ENCODE assay signal across 23 cellular contexts in genomic region chr2:160362521-160362920, GRCh38.
"Had no signal": no experiment of that assay in that cellular context is flagged by ENCODE, and none has a peak within 500 bp of the region (broad histone marks: within the 10 kb centered on the region; RNA-seq: fewer than 3 reads in every experiment).

No MANE protein-coding gene starts in this region.

- H3K27me3 ChIP-seq: brain microvascular endothelial cell, cardiac muscle cell, SJSA1 had no signal

- H3K27ac Mint-ChIP-seq: activated CD8-positive, alpha-beta T cell treated with anti-CD3 and anti-CD28 coated beads for 36 hours; activated T-helper 1 cell treated with anti-CD3 and anti-CD28 coated beads, Interleukin-12 subunit alpha, Interleukin-12 subunit beta, Interleukin-2, Interleukin-4 antibody, amounts not matched to agents 30 ng/mL and 10 ng/mL and 1 ng/mL, durations not matched to agents 14 hours and 24 hours and 36 hours had no signal

- H3K27me3 Mint-ChIP-seq: activated CD8-positive, alpha-beta T cell treated with anti-CD3 and anti-CD28 coated beads for 36 hours; activated naive CD4-positive, alpha-beta T cell treated with anti-CD3 and anti-CD28 coated beads, Interleukin-2, amount 50 U/mL, for 24 hours had no signal

- DNase-seq: activated CD4-positive, alpha-beta T cell treated with anti-CD3 and anti-CD28 coated beads for 4 hours; activated CD8-positive, alpha-beta memory T cell treated with anti-CD3 and anti-CD28 coated beads, Interleukin-2, amount 50 U/mL, for 4 hours; activated CD8-positive, alpha-beta T cell treated with anti-CD3 and anti-CD28 coated beads for 36 hours; activated effector memory CD4-positive, alpha-beta T cell treated with Interleukin-2 at 50 U/mL for 16 hours; activated naive CD4-positive, alpha-beta T cell; activated T-cell treated with anti-CD3 and anti-CD28 coated beads, Interleukin-2, amount 50 U/mL, for 1 hour; brain microvascular endothelial cell; MM.1S; NCI-H1105 treated with DMSO at 0.1 percent for 48 hours; NCI-H1436 treated with DMSO at 0.1 percent for 48 hours; NCI-H187; NCI-H2081; NCI-H510A treated with DMSO at 0.1 percent for 48 hours; NCI-H69; PC-3; SHP77; SW 1271 had no signal

- H3K27ac ChIP-seq: brain microvascular endothelial cell, cardiac muscle cell, SJSA1 had no signal

- H3K9me3 Mint-ChIP-seq: activated CD8-positive, alpha-beta T cell treated with anti-CD3 and anti-CD28 coated beads for 36 hours; activated naive CD4-positive, alpha-beta T cell treated with anti-CD3 and anti-CD28 coated beads, Interleukin-2, amount 50 U/mL, for 24 hours; activated T-helper 1 cell treated with anti-CD3 and anti-CD28 coated beads, Interleukin-12 subunit alpha, Interleukin-12 subunit beta, Interleukin-2, Interleukin-4 antibody, amounts not matched to agents 30 ng/mL and 10 ng/mL and 1 ng/mL, durations not matched to agents 14 hours and 24 hours and 36 hours had no signal

- H3K4me3 Mint-ChIP-seq: activated CD8-positive, alpha-beta T cell treated with anti-CD3 and anti-CD28 coated beads for 36 hours; activated naive CD4-positive, alpha-beta T cell treated with anti-CD3 and anti-CD28 coated beads, Interleukin-2, amount 50 U/mL, for 24 hours; activated T-helper 1 cell treated with anti-CD3 and anti-CD28 coated beads, Interleukin-12 subunit alpha, Interleukin-12 subunit beta, Interleukin-2, Interleukin-4 antibody, amounts not matched to agents 30 ng/mL and 10 ng/mL and 1 ng/mL, durations not matched to agents 14 hours and 24 hours and 36 hours had no signal

- H3K9me3 ChIP-seq: SJSA1 had no signal

- H3K4me3 ChIP-seq: cardiac muscle cell, SJSA1 had no signal

- ATAC-seq: activated CD4-positive, CD25-positive, alpha-beta regulatory T cell treated with anti-CD3 and anti-CD28 coated beads, Interleukin-2, amount 50 U/mL, for 24 hours; activated CD8-positive, alpha-beta T cell treated with anti-CD3 and anti-CD28 coated beads for 36 hours; PC-3; SK-N-SH treated with all-trans-retinoic acid at 6 μM for 48 hours had no signal
